Comparison of ENCODE assay signal across 8 cellular contexts in genomic region chr11:76670475-76671235, GRCh38. TPM values are rescaled to one million over a fixed set of nuclear protein-coding genes. Genes with fewer than 3 reads are reported as not detected.
DNase-seq lines count a peak whose midpoint lies in the region; ATAC-seq and TF ChIP-seq lines count a peak whose summit lies in the region.

LRRC32 (minus strand) TSS chr11:76670747; CDS start chr11:76665954, 4,793 bp downstream.

- H3K4me2 ChIP-seq in IMR-90 (ENCODE audit: low read depth, low read length) = peak within 1 kb of the TSS; percentile 70

- WGBS in IMR-90 (ENCODE audit: extremely low coverage in 2 of 2, insufficient read length in 1 of 2), 2 experiments = 9% methylated on average over 51 of the region's 85 CpGs; no CpG with 5 or more reads in 1 of the 2 experiments

- H3K9ac ChIP-seq in IMR-90 (ENCODE audit: low read depth, low read length) = peak within 1 kb of the TSS; percentile 6; the same call in 1 of the 2 replicates

- H3K27me3 ChIP-seq in BJ (ENCODE audit: control insufficient read depth, insufficient read depth, low read length) (no peaks in the 10 kb centered on the region), IMR-90 (ENCODE audit: control insufficient read depth, insufficient read depth, low read length) (0 out of 2 replicates have a peak, but pooled peaks cover 3% of the 10 kb centered on the region)

- peak within 1 kb of the TSS; percentile 8 for H3K27ac ChIP-seq in IMR-90 (ENCODE audit: insufficient read depth, low read length)

- H3K14ac ChIP-seq in IMR-90 (replicated peaks; ENCODE audit: low read depth, low read length) = peak within 1 kb of the TSS; percentile 53; the same call in 1 of the 2 replicates

- in situ Hi-C loops in IMR-90 (cut with MboI; ENCODE audit: low sequenced_read_pairs) = no loop called here

- dilution Hi-C loops in IMR-90 (cut with HindIII; ENCODE audit: low sequenced_read_pairs, unreplicated experiment) = no loop called here

- peaks cover 11% of the 10 kb centered on the region for H3K4me1 Mint-ChIP-seq in activated T-helper 17 cell treated with anti-CD3 and anti-CD28 coated beads, Interleukin-2, amount 50 U/mL, for 72 hours

- peak within 1 kb of the TSS; percentile 15 to 79; a peak in 3 of 4 replicates for H4K8ac ChIP-seq in IMR-90 (ENCODE audit: low read depth in 2 of 2, low read length in 2 of 2)

- no peaks in the 10 kb centered on the region for H4K20me1 ChIP-seq in IMR-90 (ENCODE audit: insufficient read depth, low read length)

- no TSS peak for BruUV-seq in IMR-90 (replicated peaks; lab: Mats Ljungman, UMichigan)

- TF ChIP-seq CTCF in BJ (IDR thresholded peaks at IDR 0.05; ENCODE audit: insufficient read depth, low read depth, low read length) (0 out of 2 replicates have a peak, but pooled peaks have one; percentile 6), IMR-90 (conservative IDR thresholded peaks at IDR 0.05; ENCODE audit: low read depth, low read length) (no peak)

- no peaks in the 10 kb centered on the region for H3K9me3 ChIP-seq in IMR-90 (ENCODE audit: control insufficient read depth, insufficient read depth, low read length)

- no peaks in the 10 kb centered on the region for H3K9me3 Mint-ChIP-seq in activated T-helper 17 cell treated with anti-CD3 and anti-CD28 coated beads, Interleukin-2, amount 50 U/mL, for 72 hours

- H3K18ac ChIP-seq in IMR-90 (ENCODE audit: low read depth, low read length) = peak within 1 kb of the TSS; percentile 46; the same call in 1 of the 2 replicates

- peak within 1 kb of the TSS; percentile 61; the same call in 1 of the 3 replicates for H2BK15ac ChIP-seq in IMR-90 (ENCODE audit: low read depth, low read length)

- H3K23ac ChIP-seq in IMR-90 (ENCODE audit: low read depth, low read length) = peak within 1 kb of the TSS; percentile 80; the same call in 1 of the 2 replicates

- POLR2A ChIA-PET in BJ (lab: Charles Lee) (no interaction called here), IMR-90 (lab: Charles Lee; ENCODE audit: unreplicated experiment) (no interaction called here)

- H3K36me3 ChIP-seq in BJ (ENCODE audit: control insufficient read depth, insufficient read depth, low read length) (no peaks in the 10 kb centered on the region), IMR-90 (ENCODE audit: control insufficient read depth, insufficient read depth, low read length) (no peaks in the 10 kb centered on the region)

- no peak within 1 kb of the TSS; the same call in 1 of the 2 replicates for H3K56ac ChIP-seq in IMR-90 (ENCODE audit: extremely low read depth, insufficient read depth, low read length)

- peak within 1 kb of the TSS; percentile 56 for H2BK120ac ChIP-seq in IMR-90 (ENCODE audit: low read depth, low read length)

- ATAC-seq in IMR-90 (ENCODE audit: low read depth) = peak; percentile 15
- no peak for ATAC-seq in activated T-helper 17 cell treated with anti-CD3 and anti-CD28 coated beads, Interleukin-2, amount 50 U/mL, for 72 hours (replicated peaks)
- ATAC-seq in HG03135 (IDR thresholded peaks at IDR 0.05; ENCODE audit: unreplicated experiment) = no peak

- peaks cover 10% of the 10 kb centered on the region for H3K27me3 Mint-ChIP-seq in activated T-helper 17 cell treated with anti-CD3 and anti-CD28 coated beads, Interleukin-2, amount 50 U/mL, for 72 hours

- DNase-seq in BJ (ENCODE audit: low read depth) = no peak
- no peak for DNase-seq in IMR-90
- peak; percentile 86 for DNase-seq in cardiac septum (ENCODE audit: low spot score)
- DNase-seq in posterior vena cava (ENCODE audit: low spot score) = peak; percentile 93
- no peak for DNase-seq in AML-193 (lab: John Stamatoyannopoulos, UW)
- DNase-seq in Ammon's horn (ENCODE audit: low spot score) = no peak

- H3K36me3 Mint-ChIP-seq in activated T-helper 17 cell treated with anti-CD3 and anti-CD28 coated beads, Interleukin-2, amount 50 U/mL, for 72 hours (ENCODE audit: low read depth) = peaks cover 5% of the 10 kb centered on the region

- H2BK5ac ChIP-seq in IMR-90 (ENCODE audit: low read depth, low read length, poor library complexity, severe bottlenecking) = no peak within 1 kb of the TSS

- peak within 1 kb of the TSS; percentile 32; the same call in 1 of the 2 replicates for H4K5ac ChIP-seq in IMR-90 (ENCODE audit: low read depth, low read length)

- no peak for TF ChIP-seq RAD21 in IMR-90 (IDR thresholded peaks at IDR 0.05; ENCODE audit: low read length)

- intact Hi-C loops in IMR-90 (cut with micrococcal nuclease) (loop anchor here (10.0 kb wide), 1 partner anchor 286 kb away; the partner anchor contains the start of genes GVQW3 and THAP12), cardiac septum (cut with DNase I) (loop anchor here (2.0 kb wide), 2 partner anchors 40 to 92 kb away; no protein-coding TSS in a partner anchor), posterior vena cava (cut with DNase I) (no loop called here)

- no peaks in the 10 kb centered on the region for H3K9me1 ChIP-seq in IMR-90 (ENCODE audit: insufficient read depth, low read length)

- peak within 1 kb of the TSS; percentile 90 for H2AFZ ChIP-seq in IMR-90 (replicated peaks; ENCODE audit: low read length, poor library complexity)

- H3K79me1 ChIP-seq in IMR-90 (ENCODE audit: low read depth in 1 of 2, low read length in 2 of 2) = no peaks in the 10 kb centered on the region

- no peak within 1 kb of the TSS for H3K27ac Mint-ChIP-seq in activated T-helper 17 cell treated with anti-CD3 and anti-CD28 coated beads, Interleukin-2, amount 50 U/mL, for 72 hours

- peak within 1 kb of the TSS; percentile 50 for H2BK20ac ChIP-seq in IMR-90 (ENCODE audit: low read depth, low read length)

- peak within 1 kb of the TSS; percentile 70 for H3K4me3 Mint-ChIP-seq in activated T-helper 17 cell treated with anti-CD3 and anti-CD28 coated beads, Interleukin-2, amount 50 U/mL, for 72 hours

- H3K4me3 ChIP-seq in BJ (ENCODE audit: low read depth, low read length) = peak within 1 kb of the TSS; percentile 48
- peak within 1 kb of the TSS; percentile 25 for H3K4me3 ChIP-seq in IMR-90 (ENCODE audit: insufficient read depth, low read depth, low read length)

- H3K4ac ChIP-seq in IMR-90 (ENCODE audit: low read depth, low read length) = peak within 1 kb of the TSS; percentile 39

- peak within 1 kb of the TSS; percentile 65 for H2AK9ac ChIP-seq in IMR-90 (replicated peaks; ENCODE audit: low read depth, low read length, poor library complexity)

- peak within 1 kb of the TSS; percentile 84 for H4K91ac ChIP-seq in IMR-90 (ENCODE audit: insufficient read depth, low read depth, low read length)

- peaks cover 11% of the 10 kb centered on the region for H3K4me1 ChIP-seq in IMR-90 (ENCODE audit: control insufficient read depth, insufficient read depth, low read length)

- H2AK5ac ChIP-seq in IMR-90 (ENCODE audit: low read depth, low read length) = peak within 1 kb of the TSS; percentile 52; the same call in 1 of the 2 replicates

- no peak for TF ChIP-seq POLR2A in IMR-90 (IDR thresholded peaks at IDR 0.05; ENCODE audit: low read depth, low read length)

- CTCF ChIA-PET in BJ (lab: Yijun Ruan, JAX) (interaction anchor here (0.8 to 2.1 kb wide), 4 partner anchors 10 to 72 kb away, joined by 3 to 8 read pairs (median 4); no protein-coding TSS in a partner anchor), IMR-90 (lab: Yijun Ruan, JAX) (interaction anchor here (0.5 kb wide), 1 partner anchor 20 kb away, joined by 8 read pairs; no protein-coding TSS in a partner anchor)

TF ChIP-seq in IMR-90, 13 proteins besides CTCF, POLR2A, EP300 and RAD21:
- no peak for TF ChIP-seq CHD1 (IDR thresholded peaks at IDR 0.05; ENCODE audit: low read depth, low read length)
- TF ChIP-seq BHLHE40 (IDR thresholded peaks at IDR 0.05; ENCODE audit: low read depth, low read length) = peak; percentile 44; the same call in 1 of the 2 replicates

RNA-seq across cellular contexts. Expression of gene LRRC32, which starts in this region (rescaled TPM):
- polyA plus RNA-seq in BJ (2011; rRNA removed) = 0.70 and 1.9 TPM in 2 replicates
- 0.72 and 1.7 TPM in 2 replicates for polyA minus RNA-seq in BJ (2011; rRNA and poly(A)+ RNA removed)
- 4.2 and 5.2 TPM in 2 replicates for total RNA-seq in IMR-90 (2012; rRNA removed)
- polyA plus RNA-seq in IMR-90 (2012; rRNA removed) = 13.0 and 13.7 TPM in 2 replicates
- polyA plus RNA-seq in IMR-90 (2012; cell fraction: cytosol; rRNA removed) = 10.9 and 20.1 TPM in 2 replicates
- 8.8 and 12.9 TPM in 2 replicates for polyA plus RNA-seq in IMR-90 (2012; cell fraction: nucleus; rRNA removed; ENCODE audit: low replicate concordance)
- total RNA-seq in activated T-helper 17 cell treated with anti-CD3 and anti-CD28 coated beads, Interleukin-2, amount 50 U/mL, for 72 hours = 1 to 10 TPM; 4.5 to 5.6 TPM
- 33.5 TPM for total RNA-seq in cardiac septum
- 100 to 1,000 TPM; 108 to 142 TPM for total RNA-seq in posterior vena cava

Comparison
In these comparisons a context has a peak if more than half of its experiments do, and no peak if none do; other contexts are left out.
1. DNase-seq: peak in cardiac septum (single experiment) and posterior vena cava (single experiment); none in BJ (single experiment), IMR-90 (single experiment), AML-193 (0 of 2) and Ammon's horn (single experiment).
2. intact Hi-C loops: an anchor here in IMR-90 (10.0 kb wide) and cardiac septum (2.0 kb wide); none called in posterior vena cava.